ENCODE assay signal across 8 cellular contexts in genomic region chr5:35884125-35884788, GRCh38. TPM values are rescaled to one million over a fixed set of nuclear protein-coding genes. Genes with fewer than 3 reads are reported as not detected.
DNase-seq lines count a peak whose midpoint lies in the region; ATAC-seq and TF ChIP-seq lines count a peak whose summit lies in the region.

No MANE protein-coding gene starts in this region.

- DNase-seq in Daoy (ENCODE audit: low read depth) (peak; percentile 88), RWPE2 (ENCODE audit: low spot score) (peak; percentile 77), fibroblast of the conjunctiva (ENCODE audit: low read depth) (peak; percentile 46), GM20000 (ENCODE audit: low spot score) (no peak), 8988T (no peak), tibial nerve (ENCODE audit: low spot score in 2 of 2) (no peak), body of pancreas (no peak)

- no peak for TF ChIP-seq CTCF in RWPE2 (IDR thresholded peaks at IDR 0.05; ENCODE audit: poor library complexity, severe bottlenecking)
- TF ChIP-seq CTCF in GM20000 (IDR thresholded peaks at IDR 0.05; ENCODE audit: extremely low read depth, missing control alignments) = no peak
- no peak for TF ChIP-seq CTCF in tibial nerve (IDR thresholded peaks at IDR 0.05)
- no peak for TF ChIP-seq CTCF in body of pancreas (IDR thresholded peaks at IDR 0.05)

- TF ChIP-seq POLR2A in tibial nerve (IDR thresholded peaks at IDR 0.05) (no peak), body of pancreas (IDR thresholded peaks at IDR 0.05) (no peak)

- H3K36me3 ChIP-seq in RWPE2 (ENCODE audit: low read depth) = no peaks in the 10 kb centered on the region
- H3K36me3 ChIP-seq in tibial nerve = no peaks in the 10 kb centered on the region
- H3K36me3 ChIP-seq in body of pancreas (replicated peaks in 1 of 2; ENCODE audit: insufficient read depth in 1 of 2, low read depth in 2 of 2) = no peaks in the 10 kb centered on the region

- TF ChIP-seq EP300 in tibial nerve (IDR thresholded peaks at IDR 0.05) = no peak

- H3K4me1 ChIP-seq in RWPE2 (ENCODE audit: insufficient read depth, poor library complexity, severe bottlenecking) (peaks cover 19% of the 10 kb centered on the region), tibial nerve (no peaks in the 10 kb centered on the region), body of pancreas (no peaks in the 10 kb centered on the region)

- no peak overlapping the region for H3K4me3 ChIP-seq in RWPE2 (ENCODE audit: severe bottlenecking)
- no peak overlapping the region for H3K4me3 ChIP-seq in tibial nerve
- H3K4me3 ChIP-seq in body of pancreas = no peak overlapping the region

- 43 to 61% methylated on average over 1 of the region's 1 CpG for WGBS in tibial nerve, 2 donors
- WGBS in body of pancreas, 2 donors = 57 to 81% methylated on average over 1 of the region's 1 CpG

- H3K27ac ChIP-seq in RWPE2 (ENCODE audit: poor library complexity, severe bottlenecking) (peak overlapping the region; percentile 91), tibial nerve (no peak overlapping the region), body of pancreas (no peak overlapping the region)

- H3K9me3 ChIP-seq in RWPE2 (ENCODE audit: severe bottlenecking) = no peaks in the 10 kb centered on the region
- no peaks in the 10 kb centered on the region for H3K9me3 ChIP-seq in tibial nerve
- H3K9me3 ChIP-seq in body of pancreas = no peaks in the 10 kb centered on the region

- H3K27me3 ChIP-seq in RWPE2 (ENCODE audit: insufficient read depth, poor library complexity, severe bottlenecking) = no peaks in the 10 kb centered on the region
- H3K27me3 ChIP-seq in tibial nerve = no peaks in the 10 kb centered on the region
- H3K27me3 ChIP-seq in body of pancreas = no peaks in the 10 kb centered on the region

- ATAC-seq in HG02642 (IDR thresholded peaks at IDR 0.05; ENCODE audit: poor library complexity, unreplicated experiment) = peak; percentile 47
- ATAC-seq in RWPE2 (ENCODE audit: low read depth) = peak; percentile 98
- ATAC-seq in body of pancreas = no peak

- intact Hi-C loops in body of pancreas (cut with DNase I) = no loop called here

RNA-seq across cellular contexts. Expression of gene IL7R, which starts 27.6 kb away (rescaled TPM):
- 42.5 and 45.6 TPM in 2 replicates for total RNA-seq in Daoy (2014; rRNA removed; shearing (Covaris generic))
- 1 to 10 TPM; 2.8 to 6.3 (median 5.7) TPM for total RNA-seq in tibial nerve
- 10 to 100 TPM; 13.5 to 27.0 TPM for total RNA-seq in body of pancreas

RNA-seq across cellular contexts. Expression of gene CAPSL, which starts 54.2 kb away (rescaled TPM):
- not detected in 2 replicates for total RNA-seq in Daoy (2014; rRNA removed; shearing (Covaris generic))
- total RNA-seq in tibial nerve (not detected), body of pancreas (not detected)

Comparison
In these comparisons a context has a peak if more than half of its experiments do, and no peak if none do; other contexts are left out.
1. DNase-seq: peak in Daoy (single experiment), RWPE2 (single experiment) and fibroblast of the conjunctiva (single experiment); none in GM20000 (single experiment), 8988T (single experiment), tibial nerve (0 of 2) and body of pancreas (0 of 4).